27 cellular contexts compared by ENCODE assay signal in the genomic region with DNA sequence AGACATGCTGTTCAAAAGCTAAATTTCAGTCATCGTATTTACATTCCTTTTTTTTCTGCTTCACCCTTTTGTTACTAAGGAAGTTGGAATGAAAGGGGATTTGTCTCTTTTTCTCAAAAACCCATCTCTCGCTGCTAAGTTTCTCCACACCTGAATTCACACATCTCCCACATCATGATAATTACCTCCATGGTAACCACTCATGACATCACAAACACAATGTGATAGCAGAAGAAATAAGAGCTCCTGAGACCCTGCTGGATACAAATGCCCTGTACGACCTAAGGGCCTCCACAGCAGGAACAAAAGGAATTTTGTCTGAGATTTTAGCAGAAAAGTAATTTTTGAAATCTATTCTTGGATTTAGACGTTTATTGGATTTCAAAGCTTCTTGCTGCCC.
A peak's percentile ranks its signal among the peaks of the same experiment; 100 is the strongest.
DNase-seq lines count a peak whose midpoint lies in the region; ATAC-seq and FAIRE-seq lines count a peak whose summit lies in the region.
"Had no signal": no experiment of that assay in that cellular context is flagged by ENCODE, and none has a peak within 500 bp of the region (broad histone marks: within the 10 kb centered on the region; RNA-seq: fewer than 3 reads in every experiment).

No MANE protein-coding gene starts in this region.

- H3K27ac ChIP-seq in layer of hippocampus (ENCODE audit: low read depth, low read length): peak overlapping the region; percentile 53
- H3K27ac ChIP-seq: breast epithelium, coronary artery, esophagus muscularis mucosa, hepatocyte, ovary had no signal

- DNase-seq in COR-L47 (lab: John Stamatoyannopoulos, UW): peak; percentile 27
- peak; percentile 3 for DNase-seq in NCI-H128 (lab: John Stamatoyannopoulos, UW; ENCODE audit: unreplicated experiment)
- peak; percentile 3 for DNase-seq in NCI-H2227 treated with DMSO at 0.1 percent for 48 hours (lab: John Stamatoyannopoulos, UW)
- DNase-seq in HK-2 (ENCODE audit: unreplicated experiment): no peak
- DNase-seq in HTR-8/SVneo (ENCODE audit: insufficient read length, low spot score): no peak
- DNase-seq in SW 1271 (lab: John Stamatoyannopoulos, UW): no peak
- DNase-seq: ACHN; activated CD4-positive, alpha-beta T cell treated with anti-CD3 and anti-CD28 coated beads for 4 hours; activated naive CD4-positive, alpha-beta T cell treated with anti-CD3 and anti-CD28 coated beads, Interleukin-2, amount 10 ng/mL, durations not matched to agents 7 days and 5 days; activated T-cell treated with anti-CD3 and anti-CD28 coated beads, Interleukin-2, amount 50 U/mL, for 48 hours; amniotic stem cell; endodermal cell; foreskin melanocyte; H7; left ventricle myocardium inferior; naive thymus-derived CD8-positive, alpha-beta T cell; ovary; right cardiac atrium; stimulated activated CD4-positive, alpha-beta T cell treated with anti-CD3 and anti-CD28 coated beads, Interleukin-4, amount 100 ng/mL, for 1 hour; T-helper 2 cell had no signal

- H3K27me3 ChIP-seq in layer of hippocampus (ENCODE audit: control insufficient read depth, insufficient read depth, low read length): no peaks in the 10 kb centered on the region
- H3K27me3 ChIP-seq: breast epithelium, esophagus muscularis mucosa, hepatocyte, ovary had no signal

- no peak for FAIRE-seq in HTR-8/SVneo (lab: Jason Lieb, UNC)

- no peak for ATAC-seq in HG03045 (IDR thresholded peaks at IDR 0.05; ENCODE audit: unreplicated experiment)
- ATAC-seq: naive thymus-derived CD8-positive, alpha-beta T cell; right cardiac atrium; stimulated activated memory B cell treated with anti-CD40 and anti-IgM and Interleukin-4, amounts not matched to agents 10 μg/mL and 1 μg/mL and 100 μg/mL, for 72 hours had no signal

Comparison
In these comparisons a context has a peak if more than half of its experiments do, and no peak if none do; other contexts are left out.
1. DNase-seq: peak in COR-L47 (single experiment), NCI-H128 (single experiment) and NCI-H2227 treated with DMSO at 0.1 percent for 48 hours (single experiment); none in HK-2 (single experiment), HTR-8/SVneo (single experiment) and SW 1271 (0 of 2).